15 cellular contexts compared by ENCODE assay signal in the genomic region with DNA sequence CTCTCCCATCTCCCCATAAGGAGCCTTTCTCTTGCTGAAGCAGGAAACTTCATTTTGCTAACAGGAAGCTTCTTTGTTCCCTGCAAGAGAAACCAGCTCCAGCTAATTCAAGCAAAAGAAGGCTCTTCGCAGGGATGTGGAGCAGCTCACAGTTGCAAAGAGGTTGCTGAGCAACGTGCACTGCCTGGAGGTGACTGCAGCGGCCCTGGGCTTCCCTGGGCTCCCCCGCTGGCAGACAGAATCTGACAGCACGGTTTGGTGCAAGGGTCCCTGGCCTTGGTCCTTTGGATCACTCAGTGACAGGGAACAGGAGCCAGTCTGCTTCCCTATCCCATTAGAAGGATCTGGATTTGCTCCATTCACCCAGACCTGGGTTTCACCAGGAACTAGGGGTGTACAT. TPM values are rescaled to one million over a fixed set of nuclear protein-coding genes. Genes with fewer than 3 reads are reported as not detected.
A peak's percentile ranks its signal among the peaks of the same experiment; 100 is the strongest.
DNase-seq lines count a peak whose midpoint lies in the region; TF ChIP-seq lines count a peak whose summit lies in the region.
"Had no signal": no experiment of that assay in that cellular context is flagged by ENCODE, and none has a peak within 500 bp of the region (broad histone marks: within the 10 kb centered on the region; RNA-seq: fewer than 3 reads in every experiment).

No MANE protein-coding gene starts in this region.

- no peak overlapping the region for H3K56ac ChIP-seq in H9 (ENCODE audit: insufficient read length, low read depth, low read length)

- H4K8ac ChIP-seq in H9 (replicated peaks; ENCODE audit: insufficient read length, low read depth, low read length): no peak overlapping the region

- H3K9me3 Mint-ChIP-seq in H9 (no peaks in the 10 kb centered on the region; a peak in 1 of 5 replicates), endothelial cell (ENCODE audit: unreplicated experiment) (no peaks in the 10 kb centered on the region), osteocyte (ENCODE audit: unreplicated experiment) (no peaks in the 10 kb centered on the region)
- H3K9me3 Mint-ChIP-seq: CD4-positive, alpha-beta memory T cell had no signal

- no peaks in the 10 kb centered on the region for H3K27me3 ChIP-seq in H9 (ENCODE audit: insufficient read depth, low read length)
- no peaks in the 10 kb centered on the region for H3K27me3 ChIP-seq in NT2/D1 (ENCODE audit: insufficient read depth, insufficient read length)
- peaks cover 30% of the 10 kb centered on the region for H3K27me3 ChIP-seq in osteoblast (ENCODE audit: insufficient read depth, low read length)
- H3K27me3 ChIP-seq: adrenal gland had no signal

- no peaks in the 10 kb centered on the region for H3K79me1 ChIP-seq in H9 (ENCODE audit: insufficient read depth, low read depth, low read length, poor library complexity, severe bottlenecking)

- no peaks in the 10 kb centered on the region for H3K23me2 ChIP-seq in H9 (ENCODE audit: insufficient read length, low read depth, low read length, poor library complexity, severe bottlenecking)

- no peaks in the 10 kb centered on the region for H4K20me1 ChIP-seq in H9 (ENCODE audit: control insufficient read depth, insufficient read depth, insufficient read length)
- no peaks in the 10 kb centered on the region for H4K20me1 ChIP-seq in osteoblast (ENCODE audit: insufficient read depth, low read length)

- no peak overlapping the region for H2BK5ac ChIP-seq in H9 (ENCODE audit: insufficient read length, low read length)

- no peak overlapping the region for H3K14ac ChIP-seq in H9 (ENCODE audit: insufficient read depth, low read length)

- no peak overlapping the region for H3K4me2 ChIP-seq in H9 (ENCODE audit: insufficient read depth, insufficient read length, low read length)
- no peak overlapping the region for H3K4me2 ChIP-seq in osteoblast (ENCODE audit: insufficient read depth, low read length)

- no peak overlapping the region for H2BK120ac ChIP-seq in H9 (ENCODE audit: low read depth, low read length, poor library complexity, severe bottlenecking)

- H3K36me3 ChIP-seq in NT2/D1 (ENCODE audit: insufficient read depth, insufficient read length, low read length): no peaks in the 10 kb centered on the region
- H3K36me3 ChIP-seq in osteoblast (ENCODE audit: insufficient read depth, low read length): no peaks in the 10 kb centered on the region
- H3K36me3 ChIP-seq: adrenal gland, right atrium auricular region had no signal

- TF ChIP-seq CTCF in H9 (conservative IDR thresholded peaks at IDR 0.05): no peak
- no peak for TF ChIP-seq CTCF in endothelial cell (IDR thresholded peaks at IDR 0.05; ENCODE audit: unreplicated experiment)
- no peak for TF ChIP-seq CTCF in osteocyte (IDR thresholded peaks at IDR 0.05)
- no peak for TF ChIP-seq CTCF in osteoblast (IDR thresholded peaks at IDR 0.05; ENCODE audit: extremely low read depth, low read depth, low read length)

- no peak overlapping the region for H2BK20ac ChIP-seq in H9 (ENCODE audit: low read depth, low read length, poor library complexity, severe bottlenecking)

- WGBS in H9 (ENCODE audit: extremely low coverage, insufficient read length, low lambda C conversion rate): no CpG with 5 or more reads among the region's 5 CpGs

- no peak overlapping the region for H3K4me3 ChIP-seq in NT2/D1 (ENCODE audit: insufficient read length, low read depth)
- H3K4me3 ChIP-seq in osteoblast (ENCODE audit: insufficient read depth, low read length): no peak overlapping the region
- H3K4me3 ChIP-seq: adrenal gland, right atrium auricular region, SK-N-MC had no signal

- no peak overlapping the region for H3K23ac ChIP-seq in H9 (ENCODE audit: insufficient read length, low read depth, low read length)

- H3K9ac ChIP-seq in H9 (ENCODE audit: extremely low read depth, insufficient read length, low read length) (no peak overlapping the region), NT2/D1 (ENCODE audit: insufficient read length, low read depth) (peak overlapping the region; percentile 3)

- H3K27ac Mint-ChIP-seq in H9: peak overlapping the region in 2 of 3 experiments; percentile 14 to 23; a peak in 2 of 7 replicates
- H3K27ac Mint-ChIP-seq in endothelial cell (ENCODE audit: unreplicated experiment): peak overlapping the region; percentile 72
- no peak overlapping the region for H3K27ac Mint-ChIP-seq in osteocyte (ENCODE audit: unreplicated experiment)

- H2BK15ac ChIP-seq in H9 (ENCODE audit: low read depth, low read length): no peak overlapping the region

- H3K4me3 Mint-ChIP-seq in H9: no peak overlapping the region
- H3K4me3 Mint-ChIP-seq in endothelial cell (ENCODE audit: unreplicated experiment): no peak overlapping the region
- H3K4me3 Mint-ChIP-seq in osteocyte (ENCODE audit: unreplicated experiment): no peak overlapping the region
- H3K4me3 Mint-ChIP-seq: CD4-positive, alpha-beta memory T cell had no signal

- H3K4me1 ChIP-seq in H9 (ENCODE audit: insufficient read depth, low read length) (peaks cover 10% of the 10 kb centered on the region), NT2/D1 (ENCODE audit: insufficient read depth, insufficient read length) (peaks cover 6% of the 10 kb centered on the region), osteoblast (ENCODE audit: insufficient read depth, low read length) (no peaks in the 10 kb centered on the region)
- H3K4me1 ChIP-seq: adrenal gland, right atrium auricular region had no signal

- H3K4me1 Mint-ChIP-seq in H9 (peaks cover 31 to 33% of the 10 kb centered on the region in 2 experiments), endothelial cell (ENCODE audit: unreplicated experiment) (peaks cover 14% of the 10 kb centered on the region), osteocyte (ENCODE audit: unreplicated experiment) (no peaks in the 10 kb centered on the region)

- no peak overlapping the region for H2BK12ac ChIP-seq in H9 (ENCODE audit: insufficient read length, low read depth, low read length)

- no peak overlapping the region for H4K91ac ChIP-seq in H9 (ENCODE audit: insufficient read length, low read depth, low read length)

- H2AFZ ChIP-seq in H9 (ENCODE audit: low read length) (no peak overlapping the region), osteoblast (ENCODE audit: low read length) (no peak overlapping the region)

- H3K27ac ChIP-seq in H9 (ENCODE audit: insufficient read length, low read depth, low read length) (no peak overlapping the region), osteoblast (ENCODE audit: low read depth, low read length) (no peak overlapping the region)
- H3K27ac ChIP-seq: adrenal gland, right atrium auricular region, SK-N-MC had no signal

- H3K79me2 ChIP-seq in H9 (ENCODE audit: insufficient read depth, low read length) (no peaks in the 10 kb centered on the region), osteoblast (ENCODE audit: insufficient read depth, low read length) (no peaks in the 10 kb centered on the region)

- H3K27me3 Mint-ChIP-seq in H9 (ENCODE audit: low read depth) (peaks cover 27% of the 10 kb centered on the region), endothelial cell (ENCODE audit: unreplicated experiment) (peaks cover 14% of the 10 kb centered on the region), osteocyte (ENCODE audit: unreplicated experiment) (peaks cover 39% of the 10 kb centered on the region)

- no peak overlapping the region for H4K5ac ChIP-seq in H9 (ENCODE audit: insufficient read length, low read depth, low read length)

- H3K36me3 Mint-ChIP-seq in H9 (ENCODE audit: insufficient read depth in 1 of 3, low read depth in 3 of 3): no peaks in the 10 kb centered on the region; a peak in 1 of 7 replicates
- no peaks in the 10 kb centered on the region for H3K36me3 Mint-ChIP-seq in endothelial cell (ENCODE audit: low read depth, unreplicated experiment)
- no peaks in the 10 kb centered on the region for H3K36me3 Mint-ChIP-seq in osteocyte (ENCODE audit: unreplicated experiment)
- H3K36me3 Mint-ChIP-seq: CD4-positive, alpha-beta memory T cell had no signal

- H2AK5ac ChIP-seq in H9 (ENCODE audit: insufficient read length, low read length): no peak overlapping the region

- DNase-seq in H9: peak; percentile 36
- no peak for DNase-seq in NT2/D1 (ENCODE audit: low read depth, low spot score)
- DNase-seq in endothelial cell (ENCODE audit: low spot score): peak; percentile 31
- DNase-seq in osteocyte (ENCODE audit: extremely low spot score, unreplicated experiment): peak; percentile 67
- no peak for DNase-seq in osteoblast (ENCODE audit: insufficient read length, low spot score, missing footprints)
- no peak for DNase-seq in HuH-7.5 (ENCODE audit: low spot score)
- no peak for DNase-seq in kidney glomerular epithelial cell (lab: John Stamatoyannopoulos, UW)
- DNase-seq: activated T-cell treated with anti-CD3 and anti-CD28 coated beads for 4 hours; CD4-positive, alpha-beta memory T cell; H7; NCI-H2107 had no signal

- H3K9me3 ChIP-seq in H9 (ENCODE audit: control insufficient read depth, low read depth, low read length) (no peaks in the 10 kb centered on the region), NT2/D1 (ENCODE audit: insufficient read depth, low read length) (no peaks in the 10 kb centered on the region), osteoblast (ENCODE audit: low read depth, low read length) (no peaks in the 10 kb centered on the region)
- H3K9me3 ChIP-seq: adrenal gland, right atrium auricular region had no signal

- H3K18ac ChIP-seq in H9 (ENCODE audit: insufficient read length, low read depth, low read length): no peak overlapping the region

- no peak overlapping the region for H3K4ac ChIP-seq in H9 (ENCODE audit: low read depth, low read length)

- no peak overlapping the region for H3T11ph ChIP-seq in H9 (ENCODE audit: low read length)

RNA-seq across cellular contexts. Expression of a gene that starts 25.8 kb away (rescaled TPM):
- total RNA-seq in H9 (2021): 0.11 TPM in 1 of 2 replicates, not detected in the other
- 0.28 TPM for total RNA-seq in endothelial cell (ENCODE audit: unreplicated experiment)
- not detected in 2 replicates for total RNA-seq in osteocyte
- not detected in 2 replicates for total RNA-seq in osteoblast
- total RNA-seq: dermis microvascular lymphatic vessel endothelial cell, H7, right atrium auricular region had no signal

RNA-seq across cellular contexts. Expression of a gene that starts 34.5 kb away (rescaled TPM):
- 297 and 302 TPM in 2 replicates for total RNA-seq in H9 (2021)
- 279 TPM for total RNA-seq in endothelial cell (ENCODE audit: unreplicated experiment)
- total RNA-seq in osteocyte: 503 and 526 TPM in 2 replicates
- 52.2 and 63.7 TPM in 2 replicates for total RNA-seq in osteoblast

Comparison
In these comparisons a context has a peak if more than half of its experiments do, and no peak if none do; other contexts are left out.
1. DNase-seq: peak in H9 (single experiment), endothelial cell (single experiment) and osteocyte (single experiment); none in NT2/D1 (single experiment), osteoblast (single experiment), HuH-7.5 (single experiment) and kidney glomerular epithelial cell (single experiment).